In genomic region chr16:50386819-50387218, GRCh38 we compare ENCODE assay signal across 15 cellular contexts.
"Had no signal": no experiment of that assay in that cellular context is flagged by ENCODE, and none has a peak within 500 bp of the region (broad histone marks: within the 10 kb centered on the region; RNA-seq: fewer than 3 reads in every experiment).

No MANE protein-coding gene starts in this region.

- H3K9me3 Mint-ChIP-seq: activated B cell treated with CpG ODN at 0.5 μM for 24 hours; activated naive CD4-positive, alpha-beta T cell treated with anti-CD3 and anti-CD28 coated beads for 36 hours; activated naive CD8-positive, alpha-beta T cell treated with anti-CD3 and anti-CD28 coated beads, Interleukin-2, amount 10 ng/mL, durations not matched to agents 7 days and 5 days; effector memory CD8-positive, alpha-beta T cell had no signal

- H3K4me3 Mint-ChIP-seq: activated B cell treated with CpG ODN at 0.5 μM for 24 hours; activated CD4-positive, alpha-beta T cell treated with anti-CD3 and anti-CD28 coated beads for 36 hours; activated naive CD4-positive, alpha-beta T cell treated with anti-CD3 and anti-CD28 coated beads for 36 hours; activated naive CD8-positive, alpha-beta T cell treated with anti-CD3 and anti-CD28 coated beads, Interleukin-2, amount 10 ng/mL, durations not matched to agents 7 days and 5 days; effector memory CD8-positive, alpha-beta T cell; naive thymus-derived CD4-positive, alpha-beta T cell; type B pancreatic cell had no signal

- H3K27ac Mint-ChIP-seq: activated B cell treated with CpG ODN at 0.5 μM for 24 hours; activated CD4-positive, alpha-beta T cell treated with anti-CD3 and anti-CD28 coated beads for 36 hours; activated naive CD4-positive, alpha-beta T cell treated with anti-CD3 and anti-CD28 coated beads for 36 hours; activated naive CD8-positive, alpha-beta T cell treated with anti-CD3 and anti-CD28 coated beads, Interleukin-2, amount 10 ng/mL, durations not matched to agents 7 days and 5 days; effector memory CD8-positive, alpha-beta T cell; naive thymus-derived CD4-positive, alpha-beta T cell; type B pancreatic cell had no signal

- ATAC-seq: activated CD4-positive, alpha-beta T cell treated with anti-CD3 and anti-CD28 coated beads for 36 hours; effector memory CD8-positive, alpha-beta T cell; esophagus mucosa; naive thymus-derived CD4-positive, alpha-beta T cell had no signal

- H3K36me3 Mint-ChIP-seq: activated naive CD8-positive, alpha-beta T cell treated with anti-CD3 and anti-CD28 coated beads, Interleukin-2, amount 10 ng/mL, durations not matched to agents 7 days and 5 days; naive thymus-derived CD4-positive, alpha-beta T cell; type B pancreatic cell had no signal

- H3K4me1 Mint-ChIP-seq: activated B cell treated with CpG ODN at 0.5 μM for 24 hours; activated CD4-positive, alpha-beta T cell treated with anti-CD3 and anti-CD28 coated beads for 36 hours; activated naive CD8-positive, alpha-beta T cell treated with anti-CD3 and anti-CD28 coated beads, Interleukin-2, amount 10 ng/mL, durations not matched to agents 7 days and 5 days; naive thymus-derived CD4-positive, alpha-beta T cell had no signal

- DNase-seq: activated B cell treated with CpG ODN at 0.5 μM for 24 hours; activated CD4-positive, alpha-beta T cell treated with anti-CD3 and anti-CD28 coated beads for 36 hours; activated CD4-positive, alpha-beta T cell treated with anti-CD3 and anti-CD28 coated beads, Interleukin-2, amount 50 U/mL, for 4 hours; activated naive CD4-positive, alpha-beta T cell treated with anti-CD3 and anti-CD28 coated beads for 36 hours; activated naive CD8-positive, alpha-beta T cell treated with anti-CD3 and anti-CD28 coated beads, Interleukin-2, amount 10 ng/mL, durations not matched to agents 7 days and 5 days; activated T-cell treated with anti-CD3 and anti-CD28 coated beads, Interleukin-2, amount 50 U/mL, for 48 hours; amniotic stem cell; dermis blood vessel endothelial cell; effector memory CD8-positive, alpha-beta T cell; left ventricle myocardium inferior; naive thymus-derived CD4-positive, alpha-beta T cell; stimulated activated CD4-positive, alpha-beta T cell treated with anti-CD3 and anti-CD28 coated beads, Interleukin-4, amount 100 ng/mL, for 1 hour; stimulated activated naive CD4-positive, alpha-beta T cell had no signal

- H3K27me3 Mint-ChIP-seq: type B pancreatic cell had no signal
